ENCODE assay signal across 13 cellular contexts in genomic region chr12:92943482-92944250, GRCh38. TPM values are rescaled to one million over a fixed set of nuclear protein-coding genes. Genes with fewer than 3 reads are reported as not detected.
DNase-seq lines count a peak whose midpoint lies in the region; ATAC-seq, FAIRE-seq and TF ChIP-seq lines count a peak whose summit lies in the region.
"Had no signal": no experiment of that assay in that cellular context is flagged by ENCODE, and none has a peak within 500 bp of the region (broad histone marks: within the 10 kb centered on the region; RNA-seq: fewer than 3 reads in every experiment).

No MANE protein-coding gene starts in this region.

- H3K36me3 ChIP-seq in IMR-90 (ENCODE audit: control insufficient read depth, insufficient read depth, low read length) = no peaks in the 10 kb centered on the region
- H3K36me3 ChIP-seq in astrocyte (ENCODE audit: insufficient read depth, low read length) = no peaks in the 10 kb centered on the region

- H3K27ac Mint-ChIP-seq in astrocyte (ENCODE audit: unreplicated experiment) (no peak overlapping the region), nephron (peak overlapping the region; percentile 93 to 96 (median 96))
- H3K27ac Mint-ChIP-seq in activated CD4-positive, alpha-beta memory T cell treated with anti-CD3 and anti-CD28 coated beads for 36 hours = no peak overlapping the region
- H3K27ac Mint-ChIP-seq: activated naive CD8-positive, alpha-beta T cell treated with anti-CD3 and anti-CD28 coated beads for 36 hours had no signal

- WGBS in IMR-90 (ENCODE audit: extremely low coverage in 2 of 2, insufficient read length in 1 of 2), 2 experiments = no CpG with 5 or more reads among the region's 6 CpGs

- no peaks in the 10 kb centered on the region for H3K27me3 Mint-ChIP-seq in astrocyte (ENCODE audit: low read depth, unreplicated experiment)
- peaks cover 8% of the 10 kb centered on the region for H3K27me3 Mint-ChIP-seq in nephron (ENCODE audit: low read depth)
- peaks cover 2% of the 10 kb centered on the region for H3K27me3 Mint-ChIP-seq in activated CD4-positive, alpha-beta memory T cell treated with anti-CD3 and anti-CD28 coated beads for 36 hours
- H3K27me3 Mint-ChIP-seq: activated naive CD8-positive, alpha-beta T cell treated with anti-CD3 and anti-CD28 coated beads for 36 hours had no signal

- H2BK20ac ChIP-seq in IMR-90 (ENCODE audit: low read depth, low read length) = peak overlapping the region; percentile 16; the same call in 1 of the 2 replicates

- peak overlapping the region; percentile 35 for H2BK5ac ChIP-seq in IMR-90 (ENCODE audit: low read depth, low read length, poor library complexity, severe bottlenecking)

- H3K27me3 ChIP-seq in IMR-90 (ENCODE audit: control insufficient read depth, insufficient read depth, low read length) = no peaks in the 10 kb centered on the region
- no peaks in the 10 kb centered on the region for H3K27me3 ChIP-seq in astrocyte (ENCODE audit: insufficient read depth, low read length)

- no peak for TF ChIP-seq CTCF in IMR-90 (conservative IDR thresholded peaks at IDR 0.05; ENCODE audit: low read depth, low read length)
- TF ChIP-seq CTCF in astrocyte (IDR thresholded peaks at IDR 0.05; ENCODE audit: insufficient read depth, low read depth, low read length) = no peak
- TF ChIP-seq CTCF in nephron (IDR thresholded peaks at IDR 0.05; ENCODE audit: unreplicated experiment in 3 of 3) = no peak

- H4K20me1 ChIP-seq in IMR-90 (ENCODE audit: insufficient read depth, low read length) (no peaks in the 10 kb centered on the region), astrocyte (ENCODE audit: insufficient read depth, low read length) (no peaks in the 10 kb centered on the region)

- no peak overlapping the region for H3K56ac ChIP-seq in IMR-90 (ENCODE audit: extremely low read depth, insufficient read depth, low read length)

- H3K27ac ChIP-seq in IMR-90 (ENCODE audit: insufficient read depth, low read length) (peak overlapping the region; percentile 67; the same call in 1 of the 2 replicates), astrocyte (ENCODE audit: low read depth, low read length) (no peak overlapping the region)

- H3K9me3 Mint-ChIP-seq in astrocyte (ENCODE audit: unreplicated experiment) = no peaks in the 10 kb centered on the region
- peaks cover 3% of the 10 kb centered on the region for H3K9me3 Mint-ChIP-seq in nephron
- no peaks in the 10 kb centered on the region for H3K9me3 Mint-ChIP-seq in activated CD4-positive, alpha-beta memory T cell treated with anti-CD3 and anti-CD28 coated beads for 36 hours

- H4K8ac ChIP-seq in IMR-90 (ENCODE audit: low read depth in 2 of 2, low read length in 2 of 2) = no peak overlapping the region

- H3K14ac ChIP-seq in IMR-90 (replicated peaks; ENCODE audit: low read depth, low read length) = no peak overlapping the region

- H3K18ac ChIP-seq in IMR-90 (ENCODE audit: low read depth, low read length) = peak overlapping the region; percentile 40

- ATAC-seq in IMR-90 (ENCODE audit: low read depth) = peak; percentile 43
- no peak for ATAC-seq in HG02840 (IDR thresholded peaks at IDR 0.05; ENCODE audit: low FRiP score, unreplicated experiment)
- ATAC-seq: naive thymus-derived CD8-positive, alpha-beta T cell had no signal

- H3K36me3 Mint-ChIP-seq in astrocyte (ENCODE audit: low read depth, unreplicated experiment) (no peaks in the 10 kb centered on the region), nephron (ENCODE audit: low read depth) (no peaks in the 10 kb centered on the region)
- peaks cover 2% of the 10 kb centered on the region for H3K36me3 Mint-ChIP-seq in activated CD4-positive, alpha-beta memory T cell treated with anti-CD3 and anti-CD28 coated beads for 36 hours
- H3K36me3 Mint-ChIP-seq: activated naive CD8-positive, alpha-beta T cell treated with anti-CD3 and anti-CD28 coated beads for 36 hours; naive thymus-derived CD8-positive, alpha-beta T cell had no signal

- no peaks in the 10 kb centered on the region for H3K9me3 ChIP-seq in IMR-90 (ENCODE audit: control insufficient read depth, insufficient read depth, low read length)
- H3K9me3 ChIP-seq in astrocyte (ENCODE audit: insufficient read depth, low read depth, low read length) = no peaks in the 10 kb centered on the region

- POLR2A ChIA-PET in IMR-90 (lab: Charles Lee; ENCODE audit: unreplicated experiment) = interaction anchor here (0.5 kb wide), 1 partner anchor 164 kb away, joined by 3 read pairs; no protein-coding TSS in a partner anchor
- POLR2A ChIA-PET in activated CD4-positive, alpha-beta memory T cell treated with anti-CD3 and anti-CD28 coated beads for 36 hours (lab: Charles Lee) = no interaction called here

- TF ChIP-seq RAD21 in IMR-90 (IDR thresholded peaks at IDR 0.05; ENCODE audit: low read length) = no peak

- TF ChIP-seq POLR2A in IMR-90 (IDR thresholded peaks at IDR 0.05; ENCODE audit: low read depth, low read length) = no peak

- peak overlapping the region; percentile 35; the same call in 1 of the 2 replicates for H4K5ac ChIP-seq in IMR-90 (ENCODE audit: low read depth, low read length)

- DNase-seq in GM18507 (ENCODE audit: extremely low spot score, insufficient read length, low read depth) (no peak), IMR-90 (peak; percentile 31), astrocyte (ENCODE audit: low read depth) (peak; percentile 68), NCI-H446 treated with DMSO at 0.1 percent for 48 hours (lab: John Stamatoyannopoulos, UW) (no peak), NCI-H2171 (lab: John Stamatoyannopoulos, UW) (no peak)
- DNase-seq in activated CD4-positive, alpha-beta memory T cell treated with anti-CD3 and anti-CD28 coated beads for 36 hours = no peak
- DNase-seq: activated CD4-positive, CD25-positive, alpha-beta regulatory T cell; activated naive CD8-positive, alpha-beta T cell treated with anti-CD3 and anti-CD28 coated beads for 36 hours; naive thymus-derived CD8-positive, alpha-beta T cell; NCI-H510A; stimulated activated CD4-positive, alpha-beta T cell treated with anti-CD3 and anti-CD28 coated beads, Interleukin-2, amount 100 ng/mL, for 48 hours had no signal

- no TSS peak for BruUV-seq in IMR-90 (replicated peaks; lab: Mats Ljungman, UMichigan)

- H2AK5ac ChIP-seq in IMR-90 (ENCODE audit: low read depth, low read length) = peak overlapping the region; percentile 24; the same call in 1 of the 2 replicates

- in situ Hi-C loops in IMR-90 (cut with MboI; ENCODE audit: low sequenced_read_pairs) = no loop called here

- H2AK9ac ChIP-seq in IMR-90 (replicated peaks; ENCODE audit: low read depth, low read length, poor library complexity) = no peak overlapping the region

- H3K79me1 ChIP-seq in IMR-90 (ENCODE audit: low read depth in 1 of 2, low read length in 2 of 2) = no peaks in the 10 kb centered on the region

- intact Hi-C loops in IMR-90 (cut with micrococcal nuclease) = no loop called here
- intact Hi-C loops in activated CD4-positive, alpha-beta memory T cell treated with anti-CD3 and anti-CD28 coated beads for 36 hours (cut with micrococcal nuclease) = no loop called here

- H3K4ac ChIP-seq in IMR-90 (ENCODE audit: low read depth, low read length) = peak overlapping the region; percentile 55

- FAIRE-seq in GM18507 (lab: Jason Lieb, UNC) (peak; percentile 54), astrocyte (lab: Jason Lieb, UNC) (peak; percentile 37)

- H3K23ac ChIP-seq in IMR-90 (ENCODE audit: low read depth, low read length) = no peak overlapping the region

- H3K9me1 ChIP-seq in IMR-90 (ENCODE audit: insufficient read depth, low read length) = peaks cover 6% of the 10 kb centered on the region

- H3K4me1 ChIP-seq in IMR-90 (ENCODE audit: control insufficient read depth, insufficient read depth, low read length) (peaks cover 7% of the 10 kb centered on the region), astrocyte (ENCODE audit: insufficient read depth, low read length) (no peaks in the 10 kb centered on the region)

- H3K4me1 Mint-ChIP-seq in astrocyte (ENCODE audit: low read depth, unreplicated experiment) = peaks cover 9% of the 10 kb centered on the region
- peaks cover 28% of the 10 kb centered on the region for H3K4me1 Mint-ChIP-seq in nephron
- no peaks in the 10 kb centered on the region for H3K4me1 Mint-ChIP-seq in activated CD4-positive, alpha-beta memory T cell treated with anti-CD3 and anti-CD28 coated beads for 36 hours (ENCODE audit: low read depth)

- no peak overlapping the region for H3K4me3 ChIP-seq in IMR-90 (ENCODE audit: insufficient read depth, low read depth, low read length)
- no peak overlapping the region for H3K4me3 ChIP-seq in astrocyte (ENCODE audit: insufficient read depth, low read depth, low read length)

- no peak overlapping the region for H3K9ac ChIP-seq in IMR-90 (ENCODE audit: low read depth, low read length)
- H3K9ac ChIP-seq in astrocyte (ENCODE audit: low read length) = no peak overlapping the region

- H3K4me3 Mint-ChIP-seq in astrocyte (ENCODE audit: unreplicated experiment) (no peak overlapping the region), nephron (no peak overlapping the region)
- no peak overlapping the region for H3K4me3 Mint-ChIP-seq in activated CD4-positive, alpha-beta memory T cell treated with anti-CD3 and anti-CD28 coated beads for 36 hours
- H3K4me3 Mint-ChIP-seq: activated naive CD8-positive, alpha-beta T cell treated with anti-CD3 and anti-CD28 coated beads for 36 hours; naive thymus-derived CD8-positive, alpha-beta T cell had no signal

- CTCF ChIA-PET in IMR-90 (lab: Yijun Ruan, JAX) = interaction anchor here (0.5 to 1.5 kb wide), 6 partner anchors 9 to 202 kb away, joined by 3 to 5 read pairs (median 3); no protein-coding TSS in a partner anchor
- CTCF ChIA-PET in activated CD4-positive, alpha-beta memory T cell treated with anti-CD3 and anti-CD28 coated beads for 36 hours (lab: Charles Lee) = interaction anchor here (0.6 to 0.7 kb wide), 2 partner anchors 65 to 158 kb away, joined by 3 to 4 read pairs; no protein-coding TSS in a partner anchor

- H3K79me2 ChIP-seq in astrocyte (ENCODE audit: insufficient read depth, low read length) = no peaks in the 10 kb centered on the region

- peak overlapping the region; percentile 34; the same call in 1 of the 2 replicates for H4K91ac ChIP-seq in IMR-90 (ENCODE audit: insufficient read depth, low read depth, low read length)

- H3K4me2 ChIP-seq in IMR-90 (ENCODE audit: low read depth, low read length) (0 out of 2 replicates have a peak overlapping the region, but pooled peaks have one; percentile 14), astrocyte (ENCODE audit: low read length) (no peak overlapping the region)

- peak overlapping the region; percentile 30 for H2BK120ac ChIP-seq in IMR-90 (ENCODE audit: low read depth, low read length)

- H2BK15ac ChIP-seq in IMR-90 (ENCODE audit: low read depth, low read length) = no peak overlapping the region

- H2AFZ ChIP-seq in IMR-90 (replicated peaks; ENCODE audit: low read length, poor library complexity) = no peak overlapping the region
- no peak overlapping the region for H2AFZ ChIP-seq in astrocyte (ENCODE audit: low read depth, low read length)

- dilution Hi-C loops in IMR-90 (cut with HindIII; ENCODE audit: low sequenced_read_pairs, unreplicated experiment) = no loop called here

RNA-seq across cellular contexts. Expression of gene EEA1, which starts 14.6 kb away (rescaled TPM):
- total RNA-seq in IMR-90 (2012; rRNA removed) = 12.5 and 23.9 TPM in 2 replicates
- 4.6 and 4.8 TPM in 2 replicates for polyA plus RNA-seq in IMR-90 (2012; rRNA removed)
- 0.26 and 0.33 TPM in 2 replicates for polyA plus RNA-seq in IMR-90 (2012; cell fraction: cytosol; rRNA removed)
- polyA plus RNA-seq in IMR-90 (2012; cell fraction: nucleus; rRNA removed; ENCODE audit: low replicate concordance) = 0.34 and 3.3 TPM in 2 replicates
- total RNA-seq in astrocyte = 27.5 and 36.5 TPM in 2 replicates
- total RNA-seq in activated CD4-positive, alpha-beta memory T cell treated with anti-CD3 and anti-CD28 coated beads for 36 hours = 10 to 100 TPM; 17.5 to 17.7 TPM

Comparison
In these comparisons a context has a peak if more than half of its experiments do, and no peak if none do; other contexts are left out.
1. DNase-seq: peak in IMR-90 (single experiment) and astrocyte (single experiment); none in GM18507 (single experiment), NCI-H446 treated with DMSO at 0.1 percent for 48 hours (single experiment), activated CD4-positive, alpha-beta memory T cell treated with anti-CD3 and anti-CD28 coated beads for 36 hours (single experiment) and NCI-H2171 (single experiment).
2. H3K27ac Mint-ChIP-seq: peak in nephron (3 of 3); none in astrocyte (single experiment) and activated CD4-positive, alpha-beta memory T cell treated with anti-CD3 and anti-CD28 coated beads for 36 hours (single experiment).